Comparison of ENCODE assay signal across 17 cellular contexts in genomic region chr6:47132724-47133123, GRCh38.
DNase-seq lines count a peak whose midpoint lies in the region; ATAC-seq, FAIRE-seq and TF ChIP-seq lines count a peak whose summit lies in the region.
"Had no signal": no experiment of that assay in that cellular context is flagged by ENCODE, and none has a peak within 500 bp of the region (broad histone marks: within the 10 kb centered on the region; RNA-seq: fewer than 3 reads in every experiment).

No MANE protein-coding gene starts in this region.

- H3K36me3 ChIP-seq in Panc1 (ENCODE audit: control insufficient read depth, insufficient read depth, low read length) (no peaks in the 10 kb centered on the region), neural cell (ENCODE audit: insufficient read depth, low read length) (no peaks in the 10 kb centered on the region), pancreas (no peaks in the 10 kb centered on the region)
- H3K36me3 ChIP-seq: Peyer's patch, upper lobe of left lung had no signal

- intact Hi-C loops in Panc1 (cut with micrococcal nuclease; ENCODE audit: unreplicated experiment) (no loop called here), pancreas (cut with DNase I) (no loop called here)

- CTCF ChIA-PET in Panc1 (lab: Charles Lee): no interaction called here

- no peak for TF ChIP-seq RAD21 in neural cell (conservative IDR thresholded peaks at IDR 0.05)

- TF ChIP-seq CTCF in Panc1 (IDR thresholded peaks at IDR 0.05) (no peak), neural cell (IDR thresholded peaks at IDR 0.05; ENCODE audit: poor library complexity, severe bottlenecking) (no peak), pancreas (IDR thresholded peaks at IDR 0.05) (no peak)

- no peak for FAIRE-seq in pancreas (lab: Jason Lieb, UNC)
- FAIRE-seq: colon had no signal

- H3K9ac ChIP-seq in neural cell (ENCODE audit: low read length): no peak overlapping the region

- no peak overlapping the region for H3K4me2 ChIP-seq in neural cell (ENCODE audit: low read length)

- H4K20me1 ChIP-seq in neural cell (ENCODE audit: insufficient read depth): no peaks in the 10 kb centered on the region

- no peak for TF ChIP-seq EP300 in neural cell (conservative IDR thresholded peaks at IDR 0.05; ENCODE audit: poor library complexity, severe bottlenecking)

- H3K4me1 ChIP-seq in Panc1 (ENCODE audit: control insufficient read depth, insufficient read depth, low read length) (peaks cover 79% of the 10 kb centered on the region), pancreas (peaks cover 10 to 20% (median 14%) of the 10 kb centered on the region in 3 donors)

- no peak overlapping the region for H3K4me3 ChIP-seq in Panc1 (ENCODE audit: low read depth in 2 of 2, low read length in 2 of 2)
- peak overlapping the region; percentile 3 for H3K4me3 ChIP-seq in neural cell (ENCODE audit: low read length)
- no peak overlapping the region for H3K4me3 ChIP-seq in pancreas
- H3K4me3 ChIP-seq: Peyer's patch, upper lobe of left lung had no signal

- 81 to 96% methylated on average over 1 of the region's 1 CpG for WGBS in pancreas, 2 donors

- no peaks in the 10 kb centered on the region for H3K79me2 ChIP-seq in neural cell (replicated peaks; ENCODE audit: insufficient read depth, low read length)

- no peaks in the 10 kb centered on the region for H3F3A ChIP-seq in neural cell (ENCODE audit: insufficient read depth, low read length, poor library complexity, severe bottlenecking)

- H3K27ac ChIP-seq in Panc1 (ENCODE audit: low read length) (peak overlapping the region; percentile 68), neural cell (ENCODE audit: low read length) (peak overlapping the region; percentile 64), pancreas (no peak overlapping the region)
- H3K27ac ChIP-seq: 22Rv1, epithelial cell of prostate, Peyer's patch, upper lobe of left lung had no signal

- H2AFZ ChIP-seq in neural cell (ENCODE audit: low read depth, low read length): no peak overlapping the region

- in situ Hi-C loops in Panc1 (cut with HindIII; ENCODE audit: low pct_unique_long_range_greater_than_20kb, low sequenced_read_pairs): no loop called here

- BruUV-seq in Panc1 (replicated peaks; lab: Mats Ljungman, UMichigan): no TSS peak

- H3K27me3 ChIP-seq in Panc1 (ENCODE audit: control insufficient read depth, insufficient read depth, low read length) (no peaks in the 10 kb centered on the region), neural cell (ENCODE audit: insufficient read depth, low read depth, low read length) (no peaks in the 10 kb centered on the region), pancreas (no peaks in the 10 kb centered on the region)
- H3K27me3 ChIP-seq: Peyer's patch, upper lobe of left lung had no signal

- ATAC-seq in Panc1 (peak; percentile 30), pancreas (no peak)

- POLR2A ChIA-PET in Panc1 (lab: Charles Lee): no interaction called here

- DNase-seq in DMS53 (lab: John Stamatoyannopoulos, UW): peak; percentile 64
- no peak for DNase-seq in DMS53 treated with DMSO at 0.1 percent for 48 hours (lab: John Stamatoyannopoulos, UW; ENCODE audit: unreplicated experiment)
- peak; percentile 60 for DNase-seq in LoVo (ENCODE audit: low spot score)
- no peak for DNase-seq in Panc1 (ENCODE audit: low read depth, low spot score)
- DNase-seq in HuH-7 (ENCODE audit: low spot score): no peak
- no peak for DNase-seq in pancreas
- DNase-seq in inferior parietal cortex (ENCODE audit: extremely low spot score): no peak
- DNase-seq: activated CD4-positive, alpha-beta T cell treated with anti-CD3 and anti-CD28 coated beads, Interleukin-2, amount 50 U/mL, for 48 hours; EL; MM.1S; NCI-H524; Peyer's patch; upper lobe of left lung had no signal

- H3K9me3 ChIP-seq in Panc1 (ENCODE audit: control insufficient read depth, insufficient read depth, low read depth, low read length): no peaks in the 10 kb centered on the region
- no peaks in the 10 kb centered on the region for H3K9me3 ChIP-seq in neural cell (ENCODE audit: low read length)
- no peaks in the 10 kb centered on the region for H3K9me3 ChIP-seq in pancreas
- H3K9me3 ChIP-seq: Peyer's patch, upper lobe of left lung had no signal

- H3K9me2 ChIP-seq in neural cell (ENCODE audit: insufficient read depth, low read length): no peaks in the 10 kb centered on the region

TF ChIP-seq in neural cell, 6 proteins besides CTCF, POLR2A, EP300 and RAD21:
- TF ChIP-seq MXI1 (conservative IDR thresholded peaks at IDR 0.05; ENCODE audit: poor library complexity, severe bottlenecking) (no peak), POLR2AphosphoS5 (IDR thresholded peaks at IDR 0.05) (peak; percentile 23), SMC3 (conservative IDR thresholded peaks at IDR 0.05; ENCODE audit: poor library complexity) (no peak)

Comparison
In these comparisons a context has a peak if more than half of its experiments do, and no peak if none do; other contexts are left out.
1. DNase-seq: peak in DMS53 (single experiment) and LoVo (single experiment); none in DMS53 treated with DMSO at 0.1 percent for 48 hours (single experiment), Panc1 (single experiment), HuH-7 (single experiment), pancreas (0 of 6) and inferior parietal cortex (single experiment).
2. H3K27ac ChIP-seq: peak in Panc1 (single experiment) and neural cell (single experiment); none in pancreas (0 of 4).